12 cellular contexts compared by ENCODE assay signal in the genomic region with DNA sequence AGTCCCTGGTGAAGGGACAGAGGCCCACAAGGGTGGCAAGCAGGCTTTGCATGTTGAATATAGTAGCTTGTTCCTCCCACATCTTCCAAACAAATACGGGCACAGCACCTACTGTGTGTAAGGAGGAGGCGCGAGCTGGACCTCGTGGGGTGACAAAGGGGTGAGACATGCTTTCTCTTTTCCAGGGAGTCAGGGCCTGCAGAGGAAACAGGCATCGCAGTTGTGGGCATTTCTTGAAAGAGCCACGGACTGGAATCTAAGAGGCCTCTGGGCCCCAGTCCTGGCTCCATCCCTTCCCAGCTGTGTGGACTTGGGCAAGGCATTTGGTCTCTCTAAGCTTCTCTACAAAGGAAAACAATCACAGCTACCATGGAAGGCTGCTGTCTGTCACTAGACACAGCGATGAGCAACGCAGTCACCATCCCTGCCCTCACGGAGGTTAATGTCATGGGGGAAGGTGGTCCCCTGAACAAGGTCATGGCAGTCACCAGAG. TPM values are rescaled to one million over a fixed set of nuclear protein-coding genes. Genes with fewer than 3 reads are reported as not detected.
DNase-seq lines count a peak whose midpoint lies in the region; ATAC-seq, FAIRE-seq and TF ChIP-seq lines count a peak whose summit lies in the region.
"Had no signal": no experiment of that assay in that cellular context is flagged by ENCODE, and none has a peak within 500 bp of the region (broad histone marks: within the 10 kb centered on the region; RNA-seq: fewer than 3 reads in every experiment).

No MANE protein-coding gene starts in this region.

- no peak overlapping the region for H3K4me2 ChIP-seq in K562 (ENCODE audit: insufficient read depth, low read length)

- peaks cover 6% of the 10 kb centered on the region for H3K4me1 Mint-ChIP-seq in activated T-cell treated with anti-CD3 and anti-CD28 coated beads, Interleukin-2, amount 50 U/mL, for 4 hours (ENCODE audit: low read depth)

- intact Hi-C loops in K562 (cut with micrococcal nuclease) = no loop called here
- intact Hi-C loops in ovary (cut with DNase I) = loop anchor here in 3 of 4 donors (2.0 to 10.0 kb wide), 2 partner anchors 14 to 48 kb away; a partner anchor contains a TSS

- H3K9ac ChIP-seq in K562 (ENCODE audit: insufficient read depth in 1 of 2, low read depth in 2 of 2, low read length in 2 of 2) = 0 out of 4 replicates have a peak overlapping the region, but pooled peaks of 1 of the 2 experiments have one; percentile 45

- H3K9me3 Mint-ChIP-seq in activated T-cell treated with anti-CD3 and anti-CD28 coated beads, Interleukin-2, amount 50 U/mL, for 4 hours = no peaks in the 10 kb centered on the region

- H3K9me1 ChIP-seq in K562 (ENCODE audit: control insufficient read depth, insufficient read depth, low read length) = no peaks in the 10 kb centered on the region

- TF ChIP-seq EP300 in K562 (IDR thresholded peaks at IDR 0.05; ENCODE audit: low read length) = no peak
- no peak for TF ChIP-seq EP300 in ovary (IDR thresholded peaks at IDR 0.05)

- POLR2A ChIA-PET in K562 (lab: Yijun Ruan, JAX) = interaction anchor here (0.9 to 2.7 kb wide), 3 partner anchors 17 to 21 kb away, joined by 3 to 11 read pairs (median 3); no protein-coding TSS in a partner anchor

- ATAC-seq in K562 = no peak
- ATAC-seq in foreskin keratinocyte = no peak
- no peak for ATAC-seq in HG03439 (IDR thresholded peaks at IDR 0.05; ENCODE audit: unreplicated experiment)
- ATAC-seq in activated T-cell treated with anti-CD3 and anti-CD28 coated beads, Interleukin-2, amount 50 U/mL, for 4 hours = no peak

- H3K9me3 ChIP-seq in K562 (replicated peaks; ENCODE audit: control insufficient read depth, insufficient read depth, low read depth, low read length) (no peaks in the 10 kb centered on the region), ovary (no peaks in the 10 kb centered on the region)

- DNase-seq in K562 (ENCODE audit: extremely low read depth in 1 of 4, low spot score in 3 of 4) (no peak), foreskin keratinocyte (no peak), ovary (peak in 1 of 5 donors; percentile 52), DMS79 (lab: John Stamatoyannopoulos, UW) (no peak)
- DNase-seq in activated T-cell treated with anti-CD3 and anti-CD28 coated beads, Interleukin-2, amount 50 U/mL, for 4 hours = no peak
- DNase-seq: activated effector memory CD4-positive, alpha-beta T cell treated with anti-CD3 and anti-CD28 coated beads, Interleukin-2, amount 50 U/mL, for 16 hours; NCI-H1694; stimulated activated CD4-positive, alpha-beta T cell treated with anti-CD3 and anti-CD28 coated beads, Interleukin-4, amount 100 ng/mL, for 4 hours had no signal

- H3K27ac ChIP-seq in K562 (ENCODE audit: extremely low read depth, low read depth, low read length) (no peak overlapping the region), foreskin keratinocyte (peak overlapping the region; percentile 100), ovary (peak overlapping the region; percentile 93 to 94), urinary bladder (ENCODE audit: low read depth) (peak overlapping the region; percentile 76)
- H3K27ac ChIP-seq: VCaP had no signal

- H3K4me3 Mint-ChIP-seq in activated T-cell treated with anti-CD3 and anti-CD28 coated beads, Interleukin-2, amount 50 U/mL, for 4 hours = no peak overlapping the region

- WGBS in K562 (ENCODE audit: insufficient coverage, low coverage, missing lambda C conversion rate) = 68% methylated on average over 7 of the region's 9 CpGs
- 37 to 52% (median 43%) methylated on average over 9 of the region's 9 CpGs for WGBS in ovary, 3 donors
- WGBS in urinary bladder = 65% methylated on average over 9 of the region's 9 CpGs

- H4K20me1 ChIP-seq in K562 (replicated peaks; ENCODE audit: control insufficient read depth, insufficient read depth, low read length) = no peaks in the 10 kb centered on the region

- in situ Hi-C loops in K562 (cut with MboI) = loop anchor here (10.0 kb wide), 1 partner anchor 428 kb away; no protein-coding TSS in a partner anchor

- CTCF ChIA-PET in K562 (lab: Yijun Ruan, JAX; ENCODE audit: low intra/inter-chr PET ratio) = no interaction called here

- FAIRE-seq in K562 (lab: Jason Lieb, UNC) = no peak

- TF ChIP-seq POLR2A in K562 (conservative IDR thresholded peaks at IDR 0.05) = no peak
- no peak for TF ChIP-seq POLR2A in ovary (IDR thresholded peaks at IDR 0.05)

- no peaks in the 10 kb centered on the region; the same call in 2 of the 3 replicates for H3K79me2 ChIP-seq in K562 (ENCODE audit: control insufficient read depth, insufficient read depth, low read length)

- peaks cover 13 to 33% of the 10 kb centered on the region in 2 experiments for H3K4me1 ChIP-seq in K562 (replicated peaks in 1 of 2; ENCODE audit: control insufficient read depth in 2 of 2, insufficient read depth in 2 of 2, low read length in 2 of 2)
- H3K4me1 ChIP-seq in foreskin keratinocyte = peaks cover 23% of the 10 kb centered on the region
- peaks cover 28% of the 10 kb centered on the region for H3K4me1 ChIP-seq in ovary (ENCODE audit: insufficient read depth)
- no peaks in the 10 kb centered on the region for H3K4me1 ChIP-seq in urinary bladder (ENCODE audit: insufficient read depth)

- H3K27me3 ChIP-seq in K562 (ENCODE audit: control insufficient read depth in 2 of 2, insufficient read depth in 2 of 2, low read length in 2 of 2) = no peaks in the 10 kb centered on the region
- no peaks in the 10 kb centered on the region for H3K27me3 ChIP-seq in foreskin keratinocyte
- no peaks in the 10 kb centered on the region for H3K27me3 ChIP-seq in ovary

- H3K36me3 ChIP-seq in K562 (ENCODE audit: control insufficient read depth, insufficient read depth, low read length) (no peaks in the 10 kb centered on the region), ovary (no peaks in the 10 kb centered on the region), urinary bladder (ENCODE audit: insufficient read depth) (no peaks in the 10 kb centered on the region)

- H3K4me3 ChIP-seq in K562 (no peak overlapping the region), ovary (no peak overlapping the region), urinary bladder (ENCODE audit: low read depth, low read length) (no peak overlapping the region)

- TF ChIP-seq RAD21 in K562 (CRISPR knock-in tag; conservative IDR thresholded peaks at IDR 0.05 in 1 of 2, IDR thresholded peaks at IDR 0.05 in 1 of 2) = no peak

- no peaks in the 10 kb centered on the region for H3K36me3 Mint-ChIP-seq in activated T-cell treated with anti-CD3 and anti-CD28 coated beads, Interleukin-2, amount 50 U/mL, for 4 hours (ENCODE audit: insufficient read depth)

- H2AFZ ChIP-seq in K562 (ENCODE audit: low read depth, low read length) = no peak overlapping the region

- BruUV-seq in K562 (replicated peaks; lab: Mats Ljungman, UMichigan) = no TSS peak

- peaks cover 16% of the 10 kb centered on the region for H3K27me3 Mint-ChIP-seq in activated T-cell treated with anti-CD3 and anti-CD28 coated beads, Interleukin-2, amount 50 U/mL, for 4 hours (ENCODE audit: low read depth)

- TF ChIP-seq CTCF in K562 (IDR thresholded peaks at IDR 0.05 in 2 of 3, conservative IDR thresholded peaks at IDR 0.05 in 1 of 3; ENCODE audit: insufficient read depth in 2 of 3, low read depth in 1 of 3, low read length in 3 of 3) = no peak
- no peak for TF ChIP-seq CTCF in foreskin keratinocyte (conservative IDR thresholded peaks at IDR 0.05)
- TF ChIP-seq CTCF in ovary (IDR thresholded peaks at IDR 0.05) = no peak

RNA-seq across cellular contexts. Expression of a gene that starts 13.0 kb away (rescaled TPM):
- total RNA-seq in K562 (2011; cell fraction: chromatin; rRNA removed; ENCODE audit: low replicate concordance) = 7.9 and 25.6 TPM in 2 replicates
- 22.5 and 24.0 TPM in 2 replicates for total RNA-seq in K562 (2011; cell fraction: nucleolus; rRNA removed)
- 13.4 and 14.2 TPM in 2 replicates for total RNA-seq in K562 (2011; cell fraction: nucleoplasm; rRNA removed)
- total RNA-seq in K562 (2014; rRNA removed) = 29.0 and 41.6 TPM in 2 replicates
- 2.7 and 3.2 TPM in 2 replicates for total RNA-seq in K562 (2014; rRNA removed; fragmentation: Illumina TruSeq; extraction: Trizol)
- 7.3 and 8.3 TPM in 2 replicates for total RNA-seq in K562 (2015; rRNA removed; fragmentation: Illumina TruSeq; extraction: Trizol)
- 62.8 and 70.2 TPM in 2 replicates for total RNA-seq in K562 (2021)
- 4.0 and 13.8 TPM in 2 replicates for polyA plus RNA-seq in K562 (2011; rRNA removed)
- polyA plus RNA-seq in K562 (2011; cell fraction: cytosol; rRNA removed) = 6.0 and 18.2 TPM in 2 replicates
- polyA plus RNA-seq in K562 (2011; cell fraction: nucleus; rRNA removed) = 9.9 and 15.1 TPM in 2 replicates
- 24.9 and 50.5 TPM in 2 replicates for polyA plus RNA-seq in K562 (2012)
- polyA plus RNA-seq in K562 (2014; fragmentation: Illumina TruSeq; extraction: Trizol) = 18.4 and 49.9 TPM in 2 replicates
- under 1 TPM; 0.67 to 0.69 TPM for polyA plus RNA-seq in K562 (2014; fragmentation: Nextera tagmentation; extraction: Ambion mirVana)
- polyA plus RNA-seq in K562 (2014; rRNA removed) = 22.5 and 28.1 TPM in 2 replicates
- polyA minus RNA-seq in K562 (2011; rRNA and poly(A)+ RNA removed) = 1.9 and 2.3 TPM in 2 replicates
- polyA minus RNA-seq in K562 (2011; cell fraction: cytosol; rRNA and poly(A)+ RNA removed) = 12.7 and 21.9 TPM in 2 replicates
- 10.2 and 10.6 TPM in 2 replicates for polyA minus RNA-seq in K562 (2011; cell fraction: nucleus; rRNA and poly(A)+ RNA removed)
- total RNA-seq in foreskin keratinocyte = 48.7 and 56.7 TPM in 2 replicates
- 72.7 and 84.9 TPM in 2 replicates for polyA plus RNA-seq in foreskin keratinocyte
- 100 to 1,000 TPM in 2 of 7 donors, 10 to 100 TPM in 5; 25.6 to 125 (median 89.7) TPM for total RNA-seq in ovary
- 10 to 100 TPM in 1 of 2 donors, 1 to 10 TPM in 1; 3.4 to 41.3 TPM for polyA plus RNA-seq in ovary
- total RNA-seq in urinary bladder = 6.6 TPM
- polyA plus RNA-seq in urinary bladder = 34.5 TPM
- under 1 TPM; 0.13 to 0.42 (median 0.35) TPM for total RNA-seq in activated T-cell treated with anti-CD3 and anti-CD28 coated beads, Interleukin-2, amount 50 U/mL, for 4 hours

RNA-seq across cellular contexts. Expression of a gene that starts 28.1 kb away (rescaled TPM):
- 5.4 and 20.1 TPM in 2 replicates for total RNA-seq in K562 (2011; cell fraction: chromatin; rRNA removed; ENCODE audit: low replicate concordance)
- total RNA-seq in K562 (2011; cell fraction: nucleolus; rRNA removed) = 9.2 and 11.7 TPM in 2 replicates
- total RNA-seq in K562 (2011; cell fraction: nucleoplasm; rRNA removed) = 6.9 and 8.3 TPM in 2 replicates
- total RNA-seq in K562 (2014; rRNA removed) (4.2 and 4.4 TPM in 2 replicates), K562 (2014; rRNA removed; fragmentation: Illumina TruSeq; extraction: Trizol) (0.57 and 0.84 TPM in 2 replicates), K562 (2015; rRNA removed; fragmentation: Illumina TruSeq; extraction: Trizol) (1.6 TPM in 2 replicates), K562 (2021) (4.6 and 5.8 TPM in 2 replicates), foreskin keratinocyte (116 and 130 TPM in 2 replicates), ovary (10 to 100 TPM in 4 of 7 donors, 1 to 10 TPM in 3; 4.8 to 13.6 (median 10.1) TPM), urinary bladder (4.5 TPM)
- polyA plus RNA-seq in K562 (2011; rRNA removed) (3.0 and 4.2 TPM in 2 replicates), K562 (2014; fragmentation: Illumina TruSeq; extraction: Trizol) (1.5 and 3.2 TPM in 2 replicates), K562 (2014; fragmentation: Nextera tagmentation; extraction: Ambion mirVana) (under 1 TPM; 0.13 to 0.20 TPM), K562 (2014; rRNA removed) (3.6 and 5.8 TPM in 2 replicates), foreskin keratinocyte (112 and 115 TPM in 2 replicates), ovary (1 to 10 TPM in 1 of 2 donors, under 1 TPM in 1; 0.72 to 7.9 TPM), urinary bladder (16.6 TPM)
- polyA plus RNA-seq in K562 (2011; cell fraction: cytosol; rRNA removed) = 4.8 and 9.8 TPM in 2 replicates
- 14.1 and 18.7 TPM in 2 replicates for polyA plus RNA-seq in K562 (2011; cell fraction: nucleus; rRNA removed)
- 2.4 and 4.6 TPM in 2 replicates for polyA plus RNA-seq in K562 (2012)
- polyA minus RNA-seq in K562 (2011; rRNA and poly(A)+ RNA removed) = 1.2 and 1.3 TPM in 2 replicates
- polyA minus RNA-seq in K562 (2011; cell fraction: cytosol; rRNA and poly(A)+ RNA removed) = 5.9 TPM in 2 replicates
- polyA minus RNA-seq in K562 (2011; cell fraction: nucleus; rRNA and poly(A)+ RNA removed) = 4.6 and 4.7 TPM in 2 replicates
- total RNA-seq in activated T-cell treated with anti-CD3 and anti-CD28 coated beads, Interleukin-2, amount 50 U/mL, for 4 hours = under 1 TPM in 2 of 3 donors, not detected in 1; 0.26 to 0.35 TPM

RNA-seq across cellular contexts. Expression of a gene that starts 32.6 kb away (rescaled TPM):
- total RNA-seq in K562 (2011; cell fraction: chromatin; rRNA removed; ENCODE audit: low replicate concordance) = not detected in 2 replicates
- not detected in 2 replicates for total RNA-seq in K562 (2011; cell fraction: nucleolus; rRNA removed)
- not detected in 2 replicates for total RNA-seq in K562 (2011; cell fraction: nucleoplasm; rRNA removed)
- not detected in 2 replicates for total RNA-seq in K562 (2014; rRNA removed)
- not detected in 2 replicates for total RNA-seq in K562 (2014; rRNA removed; fragmentation: Illumina TruSeq; extraction: Trizol)
- total RNA-seq in K562 (2015; rRNA removed; fragmentation: Illumina TruSeq; extraction: Trizol) = not detected in 2 replicates
- total RNA-seq in K562 (2021) = not detected in 2 replicates
- not detected in 2 replicates for polyA plus RNA-seq in K562 (2011; rRNA removed)
- not detected in 2 replicates for polyA plus RNA-seq in K562 (2011; cell fraction: cytosol; rRNA removed)
- not detected in 2 replicates for polyA plus RNA-seq in K562 (2011; cell fraction: nucleus; rRNA removed)
- 0.19 TPM in 1 of 2 replicates, not detected in the other for polyA plus RNA-seq in K562 (2012)
- polyA plus RNA-seq in K562 (2014; fragmentation: Illumina TruSeq; extraction: Trizol) = not detected in 2 replicates
- not detected for polyA plus RNA-seq in K562 (2014; fragmentation: Nextera tagmentation; extraction: Ambion mirVana)
- polyA plus RNA-seq in K562 (2014; rRNA removed) = not detected in 2 replicates
- not detected in 2 replicates for polyA minus RNA-seq in K562 (2011; rRNA and poly(A)+ RNA removed)
- not detected in 2 replicates for polyA minus RNA-seq in K562 (2011; cell fraction: cytosol; rRNA and poly(A)+ RNA removed)
- not detected in 2 replicates for polyA minus RNA-seq in K562 (2011; cell fraction: nucleus; rRNA and poly(A)+ RNA removed)
- total RNA-seq in foreskin keratinocyte = not detected in 2 replicates
- not detected in 2 replicates for polyA plus RNA-seq in foreskin keratinocyte
- 1 to 10 TPM in 2 of 7 donors, not detected in 5; 1.7 to 2.6 TPM for total RNA-seq in ovary
- 1 to 10 TPM in 1 of 2 donors, under 1 TPM in 1; 0.35 to 2.6 TPM for polyA plus RNA-seq in ovary
- total RNA-seq in urinary bladder = not detected
- polyA plus RNA-seq in urinary bladder = 0.37 TPM
- total RNA-seq in activated T-cell treated with anti-CD3 and anti-CD28 coated beads, Interleukin-2, amount 50 U/mL, for 4 hours = not detected
- total RNA-seq: lung microvascular endothelial cell had no signal
